ENCODE assay signal across 30 cellular contexts in genomic region chr3:81876826-81877225, GRCh38.
"Had no signal": no experiment of that assay in that cellular context is flagged by ENCODE, and none has a peak within 500 bp of the region (broad histone marks: within the 10 kb centered on the region; RNA-seq: fewer than 3 reads in every experiment).

No MANE protein-coding gene starts in this region.

- H3K27me3 ChIP-seq: cardiac muscle cell, colonic mucosa, dorsolateral prefrontal cortex, gastroesophageal sphincter, hepatocyte, ovary, sigmoid colon, stomach, thyroid gland, upper lobe of left lung had no signal

- H3K27ac ChIP-seq: cardiac muscle cell, colonic mucosa, dorsolateral prefrontal cortex, gastroesophageal sphincter, hepatocyte, ovary, sigmoid colon, stomach, thyroid gland, upper lobe of left lung had no signal

- H3K9me3 ChIP-seq: colonic mucosa, mucosa of descending colon, sigmoid colon, thyroid gland, upper lobe of left lung had no signal

- DNase-seq: activated CD4-positive, alpha-beta T cell treated with anti-CD3 and anti-CD28 coated beads for 1 hour; activated CD4-positive, alpha-beta T cell treated with anti-CD3 and anti-CD28 coated beads, Interleukin-2, amount 10 ng/mL, durations not matched to agents 7 days and 5 days; activated CD8-positive, alpha-beta T cell treated with anti-CD3 and anti-CD28 coated beads for 36 hours; activated naive CD4-positive, alpha-beta T cell; activated T-cell treated with anti-CD3 and anti-CD28 coated beads, Interleukin-2, amount 50 U/mL, for 4 hours; cerebellar nuclear complex; colonic mucosa; dorsolateral prefrontal cortex; effector memory CD4-positive, alpha-beta T cell; islet precursor cell; left cardiac atrium; left ventricle myocardium superior; mucosa of descending colon; ovary; retina; sigmoid colon; small intestine; stimulated activated CD4-positive, alpha-beta T cell treated with anti-CD3 and anti-CD28 coated beads, Interleukin-4, amount 100 ng/mL, for 4 hours; stimulated activated CD8-positive, alpha-beta memory T cell treated with anti-CD3 and anti-CD28 coated beads, Interleukin-4, amount 100 ng/mL, for 48 hours; stimulated activated naive B cell treated with anti-CD40 and anti-IgM and Interleukin-4, amounts not matched to agents 10 μg/mL and 1 μg/mL and 100 μg/mL, for 72 hours; stomach; T-helper 17 cell; T1000; thyroid gland; upper lobe of left lung had no signal

- ATAC-seq: activated CD8-positive, alpha-beta T cell treated with anti-CD3 and anti-CD28 coated beads for 36 hours; activated naive CD4-positive, alpha-beta T cell treated with anti-CD3 and anti-CD28 coated beads, Interleukin-2, amount 50 U/mL, for 72 hours; activated T-cell treated with anti-CD3 and anti-CD28 coated beads, Interleukin-2, amount 50 U/mL, for 4 hours; gastroesophageal sphincter; left ventricle myocardium superior; mucosa of descending colon; stimulated activated naive B cell treated with anti-CD40 and anti-IgM and Interleukin-4, amounts not matched to agents 10 μg/mL and 1 μg/mL and 100 μg/mL, for 72 hours; T-helper 17 cell; WTC11 had no signal

- H3K4me1 ChIP-seq: colonic mucosa, gastroesophageal sphincter, sigmoid colon, stomach, thyroid gland, upper lobe of left lung had no signal

- H2AFZ ChIP-seq: hepatocyte had no signal

- H3K79me2 ChIP-seq: hepatocyte had no signal

- H3K4me2 ChIP-seq: hepatocyte had no signal

- H3K36me3 ChIP-seq: cardiac muscle cell, colonic mucosa, gastroesophageal sphincter, ovary, sigmoid colon, stomach, thyroid gland, upper lobe of left lung had no signal

- H3K4me3 ChIP-seq: cardiac muscle cell, colonic mucosa, dorsolateral prefrontal cortex, gastroesophageal sphincter, hepatocyte, mucosa of descending colon, ovary, sigmoid colon, stomach, thyroid gland, upper lobe of left lung had no signal
